Comparison of ENCODE assay signal across 12 cellular contexts in the genomic region with DNA sequence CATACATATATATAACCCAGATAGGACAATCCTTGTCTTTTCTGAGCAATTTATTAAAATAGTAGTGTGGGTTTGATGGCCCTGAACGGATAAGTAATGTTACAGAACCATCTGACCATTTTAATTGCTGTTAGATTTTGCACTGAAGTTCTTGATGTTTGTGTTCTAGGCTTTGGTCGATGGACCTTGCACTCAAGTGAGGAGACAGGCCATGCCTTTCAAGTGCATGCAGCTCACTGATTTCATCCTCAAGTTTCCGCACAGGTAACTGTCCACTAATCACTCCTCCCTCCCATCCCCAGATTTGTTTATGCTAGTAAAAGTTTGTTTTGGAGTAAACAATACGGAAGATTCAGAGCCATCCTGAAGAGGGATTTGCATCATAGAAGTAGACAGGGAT. TPM values are rescaled to one million over a fixed set of nuclear protein-coding genes. Genes with fewer than 3 reads are reported as not detected.
DNase-seq lines count a peak whose midpoint lies in the region; ATAC-seq lines count a peak whose summit lies in the region.
"Had no signal": no experiment of that assay in that cellular context is flagged by ENCODE, and none has a peak within 500 bp of the region (broad histone marks: within the 10 kb centered on the region; RNA-seq: fewer than 3 reads in every experiment).

No MANE protein-coding gene starts in this region.

- H3K4me1 Mint-ChIP-seq in activated T-cell treated with anti-CD3 and anti-CD28 coated beads, Interleukin-2, amount 50 U/mL, for 4 hours (ENCODE audit: low read depth), result peaks cover 49% of the 10 kb centered on the region
- H3K4me1 Mint-ChIP-seq in activated T-helper 17 cell treated with anti-CD3 and anti-CD28 coated beads, Interleukin-2, amount 50 U/mL, for 72 hours, result peaks cover 13% of the 10 kb centered on the region

- H3K27ac ChIP-seq in subcutaneous abdominal adipose tissue (ENCODE audit: low read depth, low read length), result peak overlapping the region; percentile 82

- DNase-seq in activated T-cell treated with anti-CD3 and anti-CD28 coated beads, Interleukin-2, amount 50 U/mL, for 4 hours, result no peak
- no peak for DNase-seq in activated T-cell treated with anti-CD3 and anti-CD28 coated beads, Interleukin-2, amount 50 U/mL, for 1 hour
- no peak for DNase-seq in MV-4-11 (lab: John Stamatoyannopoulos, UW)
- no peak for DNase-seq in SHP77 treated with DMSO at 0.1 percent for 48 hours (lab: John Stamatoyannopoulos, UW)
- DNase-seq in stimulated activated naive CD4-positive, alpha-beta T cell treated with Interleukin-2 at 50 U/mL for 16 hours (lab: John Stamatoyannopoulos, UW), result no peak
- DNase-seq: activated CD8-positive, alpha-beta memory T cell treated with anti-CD3 and anti-CD28 coated beads, Interleukin-2, amount 50 U/mL, for 4 hours; C1 segment of cervical spinal cord; NCI-H1417 had no signal

- no peaks in the 10 kb centered on the region for H3K27me3 ChIP-seq in subcutaneous abdominal adipose tissue (ENCODE audit: control insufficient read depth in 5 of 5, insufficient read depth in 4 of 5, low read length in 5 of 5)

- ATAC-seq in activated T-cell treated with anti-CD3 and anti-CD28 coated beads, Interleukin-2, amount 50 U/mL, for 4 hours, result no peak
- no peak for ATAC-seq in activated T-helper 17 cell treated with anti-CD3 and anti-CD28 coated beads, Interleukin-2, amount 50 U/mL, for 72 hours (replicated peaks)
- ATAC-seq: left lobe of liver had no signal

- H3K36me3 ChIP-seq in subcutaneous abdominal adipose tissue (ENCODE audit: control insufficient read depth in 5 of 5, insufficient read depth in 5 of 5, low read length in 5 of 5), result peaks cover 11 to 47% (median 45%) of the 10 kb centered on the region in 5 donors

- H3K9ac ChIP-seq in subcutaneous abdominal adipose tissue (ENCODE audit: low read length in 5 of 5), result peak overlapping the region in 4 of 5 donors; percentile 87 to 96 (median 92)

- peaks cover 0 to 28% (median 25%) of the 10 kb centered on the region in 5 donors for H3K4me1 ChIP-seq in subcutaneous abdominal adipose tissue (ENCODE audit: control insufficient read depth in 5 of 5, insufficient read depth in 5 of 5, low read length in 5 of 5)

- peaks cover 3% of the 10 kb centered on the region for H3K9me3 Mint-ChIP-seq in activated T-cell treated with anti-CD3 and anti-CD28 coated beads, Interleukin-2, amount 50 U/mL, for 4 hours
- H3K9me3 Mint-ChIP-seq in activated T-helper 17 cell treated with anti-CD3 and anti-CD28 coated beads, Interleukin-2, amount 50 U/mL, for 72 hours, result no peaks in the 10 kb centered on the region

- H3K27ac Mint-ChIP-seq in activated T-helper 17 cell treated with anti-CD3 and anti-CD28 coated beads, Interleukin-2, amount 50 U/mL, for 72 hours, result peak overlapping the region; percentile 92

- H3K4me3 Mint-ChIP-seq in activated T-cell treated with anti-CD3 and anti-CD28 coated beads, Interleukin-2, amount 50 U/mL, for 4 hours, result peak overlapping the region; percentile 85
- peak overlapping the region; percentile 91 for H3K4me3 Mint-ChIP-seq in activated T-helper 17 cell treated with anti-CD3 and anti-CD28 coated beads, Interleukin-2, amount 50 U/mL, for 72 hours

- H3K4me3 ChIP-seq in iPS-18c (ENCODE audit: insufficient read depth, low read depth, low read length) (peak overlapping the region; percentile 96; the same call in 1 of the 2 replicates), subcutaneous abdominal adipose tissue (ENCODE audit: low read depth in 1 of 5, low read length in 5 of 5) (peak overlapping the region in 4 of 5 donors; percentile 87 to 96 (median 96))

- H3K9me3 ChIP-seq in iPS-18c (ENCODE audit: control insufficient read depth, insufficient read depth, low read length) (no peaks in the 10 kb centered on the region), subcutaneous abdominal adipose tissue (ENCODE audit: control insufficient read depth in 5 of 5, low read length in 5 of 5) (no peaks in the 10 kb centered on the region)

- peaks cover 38% of the 10 kb centered on the region for H3K36me3 Mint-ChIP-seq in activated T-cell treated with anti-CD3 and anti-CD28 coated beads, Interleukin-2, amount 50 U/mL, for 4 hours (ENCODE audit: insufficient read depth)
- H3K36me3 Mint-ChIP-seq in activated T-helper 17 cell treated with anti-CD3 and anti-CD28 coated beads, Interleukin-2, amount 50 U/mL, for 72 hours (ENCODE audit: low read depth), result peaks cover 70% of the 10 kb centered on the region

- H3K27me3 Mint-ChIP-seq in activated T-cell treated with anti-CD3 and anti-CD28 coated beads, Interleukin-2, amount 50 U/mL, for 4 hours (ENCODE audit: low read depth), result no peaks in the 10 kb centered on the region
- H3K27me3 Mint-ChIP-seq in activated T-helper 17 cell treated with anti-CD3 and anti-CD28 coated beads, Interleukin-2, amount 50 U/mL, for 72 hours, result no peaks in the 10 kb centered on the region

RNA-seq across cellular contexts. Expression of a gene that starts 1.3 kb away (rescaled TPM):
- total RNA-seq in activated T-cell treated with anti-CD3 and anti-CD28 coated beads, Interleukin-2, amount 50 U/mL, for 4 hours, result 1,000 to 10,000 TPM; 3,658 to 4,119 (median 4,117) TPM
- 1,000 to 10,000 TPM; 2,493 to 3,227 TPM for total RNA-seq in activated T-helper 17 cell treated with anti-CD3 and anti-CD28 coated beads, Interleukin-2, amount 50 U/mL, for 72 hours

RNA-seq across cellular contexts. Expression of a gene that starts 18.4 kb away (rescaled TPM):
- 1 to 10 TPM; 3.0 to 4.4 (median 3.0) TPM for total RNA-seq in activated T-cell treated with anti-CD3 and anti-CD28 coated beads, Interleukin-2, amount 50 U/mL, for 4 hours
- total RNA-seq in activated T-helper 17 cell treated with anti-CD3 and anti-CD28 coated beads, Interleukin-2, amount 50 U/mL, for 72 hours, result 1 to 10 TPM; 1.5 to 2.5 TPM

RNA-seq across cellular contexts. Expression of a gene that starts 47.4 kb away (rescaled TPM):
- total RNA-seq in activated T-cell treated with anti-CD3 and anti-CD28 coated beads, Interleukin-2, amount 50 U/mL, for 4 hours, result 1 to 10 TPM; 3.1 to 3.2 (median 3.2) TPM
- 1 to 10 TPM; 2.3 to 3.6 TPM for total RNA-seq in activated T-helper 17 cell treated with anti-CD3 and anti-CD28 coated beads, Interleukin-2, amount 50 U/mL, for 72 hours
